8 cellular contexts compared by ENCODE assay signal in genomic region chr9:69877852-69878507, GRCh38. TPM values are rescaled to one million over a fixed set of nuclear protein-coding genes. Genes with fewer than 3 reads are reported as not detected.
A peak's percentile ranks its signal among the peaks of the same experiment; 100 is the strongest.
DNase-seq lines count a peak whose midpoint lies in the region; TF ChIP-seq lines count a peak whose summit lies in the region.

No MANE protein-coding gene starts in this region.

- TF ChIP-seq POLR2A in testis (IDR thresholded peaks at IDR 0.05) = no peak

- H3K27ac Mint-ChIP-seq in activated naive CD8-positive, alpha-beta T cell treated with anti-CD3 and anti-CD28 coated beads for 36 hours = no peak overlapping the region
- no peak overlapping the region for H3K27ac Mint-ChIP-seq in Caco-2 (ENCODE audit: unreplicated experiment)

- H3K27me3 ChIP-seq in right atrium auricular region (no peaks in the 10 kb centered on the region), testis (no peaks in the 10 kb centered on the region), Caco-2 (replicated peaks; ENCODE audit: control insufficient read depth, insufficient read depth, low read length) (no peaks in the 10 kb centered on the region)

- POLR2A ChIA-PET in Caco-2 (lab: Charles Lee) = no interaction called here

- H3K4me3 Mint-ChIP-seq in activated naive CD8-positive, alpha-beta T cell treated with anti-CD3 and anti-CD28 coated beads for 36 hours = no peak overlapping the region
- no peak overlapping the region for H3K4me3 Mint-ChIP-seq in Caco-2 (ENCODE audit: unreplicated experiment)

- peaks cover 7% of the 10 kb centered on the region for H3K27me3 Mint-ChIP-seq in activated naive CD8-positive, alpha-beta T cell treated with anti-CD3 and anti-CD28 coated beads for 36 hours
- no peaks in the 10 kb centered on the region for H3K27me3 Mint-ChIP-seq in Caco-2 (ENCODE audit: insufficient read depth, unreplicated experiment)

- TF ChIP-seq CTCF in LNCAP (IDR thresholded peaks at IDR 0.05) (peak; percentile 71), VCaP (conservative IDR thresholded peaks at IDR 0.05) (peak; percentile 81), right atrium auricular region (IDR thresholded peaks at IDR 0.05) (peak; percentile 36 to 71), testis (IDR thresholded peaks at IDR 0.05) (peak in 2 of 3 experiments; percentile 28 to 35), Caco-2 (IDR thresholded peaks at IDR 0.05; ENCODE audit: insufficient read depth in 1 of 2, low read depth in 1 of 2, low read length in 1 of 2, severe bottlenecking in 1 of 2, unreplicated experiment in 1 of 2) (no peak)

- H3K36me3 ChIP-seq in right atrium auricular region (no peaks in the 10 kb centered on the region), testis (ENCODE audit: low read depth, missing control alignments) (no peaks in the 10 kb centered on the region), Caco-2 (ENCODE audit: control insufficient read depth, insufficient read depth, low read length) (no peaks in the 10 kb centered on the region)

- H3K4me1 ChIP-seq in right atrium auricular region = peaks cover 0 to 11% of the 10 kb centered on the region in 2 donors
- no peaks in the 10 kb centered on the region for H3K4me1 ChIP-seq in testis
- H3K4me1 ChIP-seq in Caco-2 = no peaks in the 10 kb centered on the region

- H3K4me1 Mint-ChIP-seq in activated naive CD8-positive, alpha-beta T cell treated with anti-CD3 and anti-CD28 coated beads for 36 hours = no peaks in the 10 kb centered on the region
- no peaks in the 10 kb centered on the region for H3K4me1 Mint-ChIP-seq in Caco-2 (ENCODE audit: low read depth, unreplicated experiment)

- no peaks in the 10 kb centered on the region for H3K9me3 Mint-ChIP-seq in activated naive CD8-positive, alpha-beta T cell treated with anti-CD3 and anti-CD28 coated beads for 36 hours
- H3K9me3 Mint-ChIP-seq in Caco-2 (ENCODE audit: unreplicated experiment) = no peaks in the 10 kb centered on the region

- WGBS in testis, 2 donors = 60 to 66% methylated on average over 5 of the region's 5 CpGs

- intact Hi-C loops in testis (cut with DNase I; ENCODE audit: low total_unique reads) = no loop called here
- intact Hi-C loops in Caco-2 (cut with micrococcal nuclease; ENCODE audit: unreplicated experiment) = loop anchor here (2.0 to 10.0 kb wide), 4 partner anchors 51 to 453 kb away; partner anchors contain the start of gene APBA1

- H3K9me3 ChIP-seq in right atrium auricular region = peaks cover 0 to 13% of the 10 kb centered on the region in 2 donors
- H3K9me3 ChIP-seq in testis = no peaks in the 10 kb centered on the region
- H3K9me3 ChIP-seq in Caco-2 = no peaks in the 10 kb centered on the region

- no TSS peak for BruUV-seq in Caco-2 (replicated peaks; lab: Mats Ljungman, UMichigan)

- DNase-seq in NCI-H2107 treated with DMSO at 0.1 percent for 48 hours (lab: John Stamatoyannopoulos, UW; ENCODE audit: unreplicated experiment) = peak; percentile 72
- no peak for DNase-seq in NCI-H2107 (lab: John Stamatoyannopoulos, UW)
- DNase-seq in right atrium auricular region (ENCODE audit: low spot score) = no peak
- DNase-seq in testis = no peak
- DNase-seq in activated naive CD8-positive, alpha-beta T cell treated with anti-CD3 and anti-CD28 coated beads for 36 hours = no peak
- no peak for DNase-seq in Caco-2

- CTCF ChIA-PET in Caco-2 (lab: Charles Lee) = no interaction called here

- no peaks in the 10 kb centered on the region for H3K36me3 Mint-ChIP-seq in activated naive CD8-positive, alpha-beta T cell treated with anti-CD3 and anti-CD28 coated beads for 36 hours
- H3K36me3 Mint-ChIP-seq in Caco-2 (ENCODE audit: insufficient read depth, unreplicated experiment) = no peaks in the 10 kb centered on the region

- no peak overlapping the region for H3K4me3 ChIP-seq in right atrium auricular region
- no peak overlapping the region for H3K4me3 ChIP-seq in testis
- H3K4me3 ChIP-seq in Caco-2 (ENCODE audit: low read depth, low read length) = no peak overlapping the region

- H3K27ac ChIP-seq in VCaP = no peak overlapping the region
- no peak overlapping the region for H3K27ac ChIP-seq in right atrium auricular region
- H3K27ac ChIP-seq in testis = no peak overlapping the region

RNA-seq across cellular contexts. Expression of gene CFAP95, which starts 57.4 kb away (rescaled TPM):
- total RNA-seq in right atrium auricular region (not detected), testis (10 to 100 TPM in 1 of 2 donors, 1 to 10 TPM in 1; 4.7 to 10.3 TPM), Caco-2 (2022) (not detected in 2 replicates)
- 41.1 TPM for polyA plus RNA-seq in testis (ENCODE audit: insufficient read depth, low read depth, low replicate concordance)
- total RNA-seq in activated naive CD8-positive, alpha-beta T cell treated with anti-CD3 and anti-CD28 coated beads for 36 hours = 1 to 10 TPM; 3.1 to 4.7 TPM

Comparison
In these comparisons a context has a peak if more than half of its experiments do, and no peak if none do; other contexts are left out.
1. CTCF ChIP-seq: peak in LNCAP (single experiment), VCaP (single experiment), right atrium auricular region (2 of 2) and testis (2 of 3); none in Caco-2 (0 of 2).